15 cellular contexts compared by ENCODE assay signal in the genomic region with DNA sequence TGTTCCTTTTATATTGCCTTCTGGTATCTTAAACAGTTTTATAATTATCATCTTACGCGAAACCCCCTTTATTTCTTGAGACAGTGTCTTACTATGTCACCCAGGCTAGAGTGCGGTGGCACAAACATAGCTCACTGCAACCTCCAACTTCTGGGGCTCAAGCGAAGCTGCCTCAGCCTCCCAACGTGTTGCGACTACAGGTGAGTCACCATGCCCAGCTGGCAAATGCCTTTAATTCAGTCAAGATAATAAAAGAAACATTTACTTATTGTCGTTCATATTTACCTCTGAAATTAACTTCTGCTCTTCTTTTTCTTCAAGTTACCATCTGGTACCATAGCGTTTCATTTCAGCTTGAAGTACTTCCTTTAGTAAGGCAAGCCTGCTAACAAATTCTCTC.
"Had no signal": no experiment of that assay in that cellular context is flagged by ENCODE, and none has a peak within 500 bp of the region (broad histone marks: within the 10 kb centered on the region; RNA-seq: fewer than 3 reads in every experiment).

No MANE protein-coding gene starts in this region.

- H3K4me3 ChIP-seq: cardiac muscle cell, dorsolateral prefrontal cortex, tibial nerve had no signal

- H3K36me3 Mint-ChIP-seq: activated CD4-positive, alpha-beta memory T cell treated with anti-CD3 and anti-CD28 coated beads for 36 hours; activated naive CD8-positive, alpha-beta T cell treated with anti-CD3 and anti-CD28 coated beads for 36 hours had no signal

- H3K27ac ChIP-seq: cardiac muscle cell, tibial nerve had no signal

- H3K27ac Mint-ChIP-seq: activated CD4-positive, alpha-beta memory T cell treated with anti-CD3 and anti-CD28 coated beads for 36 hours; activated naive CD8-positive, alpha-beta T cell treated with anti-CD3 and anti-CD28 coated beads for 36 hours; stimulated activated naive CD8-positive, alpha-beta T cell treated with anti-CD3 and anti-CD28 coated beads, Interleukin-15, Interleukin-2, amounts not matched to agents 100 ng/mL and 50 ng/mL, for 24 hours had no signal

- H3K36me3 ChIP-seq: cardiac muscle cell, tibial nerve had no signal

- H3K27me3 ChIP-seq: cardiac muscle cell, dorsolateral prefrontal cortex, tibial nerve had no signal

- H3K4me1 Mint-ChIP-seq: nephron had no signal

- H3K27me3 Mint-ChIP-seq: activated CD4-positive, alpha-beta memory T cell treated with anti-CD3 and anti-CD28 coated beads for 36 hours; activated naive CD8-positive, alpha-beta T cell treated with anti-CD3 and anti-CD28 coated beads for 36 hours; stimulated activated naive CD8-positive, alpha-beta T cell treated with anti-CD3 and anti-CD28 coated beads, Interleukin-15, Interleukin-2, amounts not matched to agents 100 ng/mL and 50 ng/mL, for 24 hours had no signal

- H3K9me3 ChIP-seq: tibial nerve had no signal

- H3K9me3 Mint-ChIP-seq: activated CD4-positive, alpha-beta memory T cell treated with anti-CD3 and anti-CD28 coated beads for 36 hours; activated naive CD8-positive, alpha-beta T cell treated with anti-CD3 and anti-CD28 coated beads for 36 hours; nephron; stimulated activated naive CD8-positive, alpha-beta T cell treated with anti-CD3 and anti-CD28 coated beads, Interleukin-15, Interleukin-2, amounts not matched to agents 100 ng/mL and 50 ng/mL, for 24 hours had no signal

- DNase-seq: activated CD4-positive, alpha-beta memory T cell treated with anti-CD3 and anti-CD28 coated beads for 36 hours; activated CD4-positive, alpha-beta T cell treated with anti-CD3 and anti-CD28 coated beads for 4 hours; activated naive CD4-positive, alpha-beta T cell; activated naive CD8-positive, alpha-beta T cell treated with anti-CD3 and anti-CD28 coated beads for 36 hours; activated T-cell treated with anti-CD3 and anti-CD28 coated beads for 4 hours; amniotic stem cell; dorsolateral prefrontal cortex; retina; stimulated activated CD4-positive, alpha-beta T cell treated with anti-CD3 and anti-CD28 coated beads, Interleukin-12 subunit alpha, Interleukin-12 subunit beta, amount 100 ng/mL, for 4 hours; stimulated activated CD4-positive, alpha-beta T cell treated with anti-CD3 and anti-CD28 coated beads, Interleukin-1b, Interleukin-23, amount 100 ng/mL, for 48 hours; T-helper 2 cell had no signal

- H3K4me3 Mint-ChIP-seq: activated CD4-positive, alpha-beta memory T cell treated with anti-CD3 and anti-CD28 coated beads for 36 hours; activated naive CD8-positive, alpha-beta T cell treated with anti-CD3 and anti-CD28 coated beads for 36 hours; nephron; stimulated activated naive CD8-positive, alpha-beta T cell treated with anti-CD3 and anti-CD28 coated beads, Interleukin-15, Interleukin-2, amounts not matched to agents 100 ng/mL and 50 ng/mL, for 24 hours had no signal
